In genomic region chr18:41021089-41021488, GRCh38 we compare ENCODE assay signal across 6 cellular contexts.
"Had no signal": no experiment of that assay in that cellular context is flagged by ENCODE, and none has a peak within 500 bp of the region (broad histone marks: within the 10 kb centered on the region; RNA-seq: fewer than 3 reads in every experiment).

No MANE protein-coding gene starts in this region.

- DNase-seq: GDM1, GF-D8 had no signal

- FAIRE-seq: GM12891, GM12892, GM18507, GM19239 had no signal
